In the genomic region with DNA sequence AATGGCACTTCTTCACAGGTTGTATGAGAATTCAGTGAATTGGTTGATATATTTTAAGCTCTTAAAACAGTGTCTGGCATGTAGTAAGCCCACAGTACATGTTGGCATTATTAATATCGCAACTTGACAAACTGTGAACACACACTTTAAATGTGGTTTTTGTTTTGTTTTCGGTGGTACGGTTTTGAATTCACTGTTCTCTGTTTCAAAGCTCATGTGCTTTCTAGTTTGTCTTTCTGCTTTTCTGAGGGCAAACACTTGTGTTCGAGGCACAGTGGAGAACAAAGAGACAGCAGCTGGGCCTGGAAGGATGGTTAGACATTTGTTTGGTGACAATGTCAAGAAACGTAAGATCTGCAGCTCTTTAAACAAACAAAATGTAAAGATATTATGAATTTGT, we compare ENCODE assay signal across 11 cellular contexts.
DNase-seq lines count a peak whose midpoint lies in the region; ATAC-seq and TF ChIP-seq lines count a peak whose summit lies in the region.
"Had no signal": no experiment of that assay in that cellular context is flagged by ENCODE, and none has a peak within 500 bp of the region (broad histone marks: within the 10 kb centered on the region; RNA-seq: fewer than 3 reads in every experiment).

No MANE protein-coding gene starts in this region.

- H3K27me3 Mint-ChIP-seq in mesothelial cell of epicardium (ENCODE audit: low read depth) (peaks cover 6% of the 10 kb centered on the region), osteocyte (ENCODE audit: unreplicated experiment) (peaks cover 19% of the 10 kb centered on the region)

- H3K27me3 ChIP-seq in BE2C = no peaks in the 10 kb centered on the region

- peak; percentile 75 for DNase-seq in NCI-H2107 treated with DMSO at 0.1 percent for 48 hours (lab: John Stamatoyannopoulos, UW; ENCODE audit: unreplicated experiment)
- no peak for DNase-seq in NCI-H187 (lab: John Stamatoyannopoulos, UW)
- DNase-seq in mesothelial cell of epicardium (ENCODE audit: low spot score in 2 of 2, unreplicated experiment in 2 of 2) = no peak
- DNase-seq in BE2C = no peak
- DNase-seq in osteocyte (ENCODE audit: extremely low spot score, unreplicated experiment) = no peak
- DNase-seq: amniotic stem cell, kidney had no signal

- H3K9me3 Mint-ChIP-seq in mesothelial cell of epicardium (no peaks in the 10 kb centered on the region), osteocyte (ENCODE audit: unreplicated experiment) (no peaks in the 10 kb centered on the region)

- H3K4me1 Mint-ChIP-seq in mesothelial cell of epicardium (no peaks in the 10 kb centered on the region), osteocyte (ENCODE audit: unreplicated experiment) (no peaks in the 10 kb centered on the region)

- peak; percentile 99 for ATAC-seq in GM18498 (IDR thresholded peaks at IDR 0.05; ENCODE audit: unreplicated experiment)
- ATAC-seq in GM19468 (IDR thresholded peaks at IDR 0.05; ENCODE audit: extremely low read depth, unreplicated experiment) = peak; percentile 96
- ATAC-seq in HG03045 (IDR thresholded peaks at IDR 0.05; ENCODE audit: unreplicated experiment) = peak; percentile 89
- ATAC-seq: activated CD4-positive, CD25-positive, alpha-beta regulatory T cell treated with anti-CD3 and anti-CD28 coated beads, Interleukin-2, amount 50 U/mL, for 24 hours had no signal

- TF ChIP-seq CTCF in mesothelial cell of epicardium (IDR thresholded peaks at IDR 0.05; ENCODE audit: unreplicated experiment) = no peak
- TF ChIP-seq CTCF in BE2C (IDR thresholded peaks at IDR 0.05; ENCODE audit: low read depth, low read length) = no peak
- TF ChIP-seq CTCF in osteocyte (IDR thresholded peaks at IDR 0.05) = no peak

- H3K36me3 Mint-ChIP-seq in mesothelial cell of epicardium = no peaks in the 10 kb centered on the region
- no peaks in the 10 kb centered on the region for H3K36me3 Mint-ChIP-seq in osteocyte (ENCODE audit: unreplicated experiment)

- no peak overlapping the region for H3K4me3 ChIP-seq in BE2C (ENCODE audit: low read depth, low read length)

- H3K27ac Mint-ChIP-seq in mesothelial cell of epicardium (no peak overlapping the region), osteocyte (ENCODE audit: unreplicated experiment) (no peak overlapping the region)

- H3K36me3 ChIP-seq in BE2C = no peaks in the 10 kb centered on the region

- H3K9me3 ChIP-seq in BE2C = no peaks in the 10 kb centered on the region

- H3K4me1 ChIP-seq in BE2C = no peaks in the 10 kb centered on the region

- H3K4me3 Mint-ChIP-seq in mesothelial cell of epicardium (no peak overlapping the region), osteocyte (ENCODE audit: unreplicated experiment) (no peak overlapping the region)
